Comparison of ENCODE assay signal across 1 cellular context in genomic region chr10:31744025-31744424, GRCh38.
TF ChIP-seq lines count a peak whose summit lies in the region.

No MANE protein-coding gene starts in this region.

TF ChIP-seq in IMR-90, 13 proteins besides CTCF, POLR2A, EP300 and RAD21 (continued from another document):
- no peak for TF ChIP-seq ELK1 (IDR thresholded peaks at IDR 0.05; ENCODE audit: borderline replicate concordance, low read depth, low read length)
- no peak for TF ChIP-seq CHD1 (IDR thresholded peaks at IDR 0.05; ENCODE audit: low read depth, low read length)
- no peak for TF ChIP-seq MAFK (IDR thresholded peaks at IDR 0.05; ENCODE audit: low read depth, low read length)
- no peak for TF ChIP-seq FOS (IDR thresholded peaks at IDR 0.05; ENCODE audit: low read depth, low read length)
